In the genomic region with DNA sequence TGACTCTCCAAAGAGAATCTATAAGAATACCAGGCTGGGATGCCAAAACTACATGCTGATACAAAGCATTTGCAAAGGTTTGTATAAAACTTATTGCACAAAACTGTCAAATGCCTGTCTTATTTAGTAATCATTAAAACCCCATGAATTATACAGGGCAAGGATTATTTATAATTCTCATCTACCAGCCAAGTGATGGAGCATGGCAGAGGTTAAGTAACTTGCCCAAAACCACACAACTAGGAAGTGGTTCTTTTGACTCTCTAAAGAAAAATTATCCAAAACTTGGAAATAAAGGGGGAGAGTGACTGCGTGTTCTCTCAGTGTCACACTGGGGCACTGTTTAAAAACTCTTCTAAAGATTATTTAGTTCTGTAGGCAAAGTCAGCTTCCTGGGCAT, we compare ENCODE assay signal across 1 cellular context.
A peak's percentile ranks its signal among the peaks of the same experiment; 100 is the strongest.
TF ChIP-seq lines count a peak whose summit lies in the region.

No MANE protein-coding gene starts in this region.

TF ChIP-seq in SK-N-SH, 30 proteins besides CTCF, POLR2A, EP300 and RAD21 (continued from another document):
- TF ChIP-seq, protein P1, sequence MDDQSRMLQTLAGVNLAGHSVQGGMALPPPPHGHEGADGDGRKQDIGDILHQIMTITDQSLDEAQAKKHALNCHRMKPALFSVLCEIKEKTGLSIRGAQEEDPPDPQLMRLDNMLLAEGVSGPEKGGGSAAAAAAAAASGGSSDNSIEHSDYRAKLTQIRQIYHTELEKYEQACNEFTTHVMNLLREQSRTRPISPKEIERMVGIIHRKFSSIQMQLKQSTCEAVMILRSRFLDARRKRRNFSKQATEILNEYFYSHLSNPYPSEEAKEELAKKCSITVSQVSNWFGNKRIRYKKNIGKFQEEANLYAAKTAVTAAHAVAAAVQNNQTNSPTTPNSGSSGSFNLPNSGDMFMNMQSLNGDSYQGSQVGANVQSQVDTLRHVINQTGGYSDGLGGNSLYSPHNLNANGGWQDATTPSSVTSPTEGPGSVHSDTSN (IDR thresholded peaks at IDR 0.05), result peak; percentile 27; the same call in 1 of the 2 replicates
- TF ChIP-seq NRF1 (IDR thresholded peaks at IDR 0.05; ENCODE audit: low read depth, low read length) (no peak), JUND (IDR thresholded peaks at IDR 0.05) (no peak)
- TF ChIP-seq, protein P2, sequence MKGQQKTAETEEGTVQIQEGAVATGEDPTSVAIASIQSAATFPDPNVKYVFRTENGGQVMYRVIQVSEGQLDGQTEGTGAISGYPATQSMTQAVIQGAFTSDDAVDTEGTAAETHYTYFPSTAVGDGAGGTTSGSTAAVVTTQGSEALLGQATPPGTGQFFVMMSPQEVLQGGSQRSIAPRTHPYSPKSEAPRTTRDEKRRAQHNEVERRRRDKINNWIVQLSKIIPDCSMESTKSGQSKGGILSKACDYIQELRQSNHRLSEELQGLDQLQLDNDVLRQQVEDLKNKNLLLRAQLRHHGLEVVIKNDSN (IDR thresholded peaks at IDR 0.05; ENCODE audit: borderline replicate concordance, low read depth), result no peak
